12 cellular contexts compared by ENCODE assay signal in genomic region chr11:62472063-62472884, GRCh38. TPM values are rescaled to one million over a fixed set of nuclear protein-coding genes. Genes with fewer than 3 reads are reported as not detected.
DNase-seq lines count a peak whose midpoint lies in the region; ATAC-seq and TF ChIP-seq lines count a peak whose summit lies in the region.
"Had no signal": no experiment of that assay in that cellular context is flagged by ENCODE, and none has a peak within 500 bp of the region (broad histone marks: within the 10 kb centered on the region; RNA-seq: fewer than 3 reads in every experiment).

No MANE protein-coding gene starts in this region.

- no peaks in the 10 kb centered on the region for H3K9me3 Mint-ChIP-seq in activated CD4-positive, alpha-beta memory T cell treated with anti-CD3 and anti-CD28 coated beads, Interleukin-2, amount 10 ng/mL, durations not matched to agents 7 days and 5 days

- no peaks in the 10 kb centered on the region for H3K36me3 Mint-ChIP-seq in activated CD4-positive, alpha-beta memory T cell treated with anti-CD3 and anti-CD28 coated beads, Interleukin-2, amount 10 ng/mL, durations not matched to agents 7 days and 5 days (ENCODE audit: low read depth)

- H3K27me3 ChIP-seq in uterus, result no peaks in the 10 kb centered on the region
- H3K27me3 ChIP-seq: ascending aorta, spleen had no signal

- H4K20me1 ChIP-seq in OCI-LY7 (ENCODE audit: insufficient read depth, low read length), result no peaks in the 10 kb centered on the region

- ATAC-seq in left cardiac atrium (peak; percentile 57 to 91), Right ventricle myocardium superior (ENCODE audit: poor library complexity) (no peak), HG02610 (IDR thresholded peaks at IDR 0.05; ENCODE audit: unreplicated experiment) (no peak)

- no peaks in the 10 kb centered on the region for H3K27me3 Mint-ChIP-seq in activated CD4-positive, alpha-beta memory T cell treated with anti-CD3 and anti-CD28 coated beads, Interleukin-2, amount 10 ng/mL, durations not matched to agents 7 days and 5 days
- H3K27me3 Mint-ChIP-seq: B cell had no signal

- no TSS peak for BruUV-seq in OCI-LY7 (replicated peaks; lab: Mats Ljungman, UMichigan)

- no peak overlapping the region for H2AFZ ChIP-seq in OCI-LY7 (ENCODE audit: low read length)

- H3K4me2 ChIP-seq in OCI-LY7 (ENCODE audit: low read length), result no peak overlapping the region

- POLR2A ChIA-PET in activated CD4-positive, alpha-beta memory T cell treated with anti-CD3 and anti-CD28 coated beads, Interleukin-2, amount 10 ng/mL, durations not matched to agents 7 days and 5 days (lab: Charles Lee), result no interaction called here
- POLR2A ChIA-PET in OCI-LY7 (lab: Charles Lee), result no interaction called here

- no peak for TF ChIP-seq CTCF in uterus (IDR thresholded peaks at IDR 0.05)
- TF ChIP-seq CTCF in OCI-LY7 (conservative IDR thresholded peaks at IDR 0.05; ENCODE audit: low read length), result no peak

- H3K27ac Mint-ChIP-seq in activated CD4-positive, alpha-beta memory T cell treated with anti-CD3 and anti-CD28 coated beads, Interleukin-2, amount 10 ng/mL, durations not matched to agents 7 days and 5 days, result peak overlapping the region; percentile 36
- H3K27ac Mint-ChIP-seq: B cell had no signal

- H3K4me3 ChIP-seq in uterus (no peak overlapping the region), OCI-LY7 (ENCODE audit: low read depth, low read length, poor library complexity, severe bottlenecking) (no peak overlapping the region)
- H3K4me3 ChIP-seq: ascending aorta, spleen had no signal

- no peak for TF ChIP-seq POLR2A in uterus (IDR thresholded peaks at IDR 0.05)

- no peaks in the 10 kb centered on the region for H3K79me2 ChIP-seq in OCI-LY7 (ENCODE audit: insufficient read depth, low read depth, low read length)

- no peak overlapping the region for H3K4me3 Mint-ChIP-seq in activated CD4-positive, alpha-beta memory T cell treated with anti-CD3 and anti-CD28 coated beads, Interleukin-2, amount 10 ng/mL, durations not matched to agents 7 days and 5 days
- H3K4me3 Mint-ChIP-seq: B cell had no signal

- intact Hi-C loops in left cardiac atrium (cut with DNase I) (no loop called here), Right ventricle myocardium superior (cut with DNase I) (no loop called here), uterus (cut with DNase I; ENCODE audit: low total_unique reads) (no loop called here), OCI-LY7 (cut with micrococcal nuclease; ENCODE audit: unreplicated experiment) (no loop called here)

- no peaks in the 10 kb centered on the region for H3K36me3 ChIP-seq in uterus
- H3K36me3 ChIP-seq in OCI-LY7 (ENCODE audit: insufficient read depth, low read length), result no peaks in the 10 kb centered on the region
- H3K36me3 ChIP-seq: ascending aorta, spleen had no signal

- H3K4me1 Mint-ChIP-seq in activated CD4-positive, alpha-beta memory T cell treated with anti-CD3 and anti-CD28 coated beads, Interleukin-2, amount 10 ng/mL, durations not matched to agents 7 days and 5 days, result peaks cover 7% of the 10 kb centered on the region
- H3K4me1 Mint-ChIP-seq: B cell had no signal

- CTCF ChIA-PET in activated CD4-positive, alpha-beta memory T cell treated with anti-CD3 and anti-CD28 coated beads, Interleukin-2, amount 10 ng/mL, durations not matched to agents 7 days and 5 days (lab: Charles Lee), result interaction anchor here (0.7 to 0.9 kb wide), 2 partner anchors 10 to 30 kb away, joined by 4 to 6 read pairs; no protein-coding TSS in a partner anchor
- CTCF ChIA-PET in OCI-LY7 (lab: Charles Lee; ENCODE audit: unreplicated experiment), result no interaction called here

- H3K4me1 ChIP-seq in uterus, result no peaks in the 10 kb centered on the region
- no peaks in the 10 kb centered on the region for H3K4me1 ChIP-seq in OCI-LY7 (ENCODE audit: insufficient read depth, low read length, poor library complexity, severe bottlenecking)
- H3K4me1 ChIP-seq: ascending aorta, spleen had no signal

- DNase-seq in left cardiac atrium (no peak), Right ventricle myocardium superior (no peak), islet precursor cell (peak; percentile 98), uterus (peak; percentile 76 to 91), NCI-H128 (lab: John Stamatoyannopoulos, UW; ENCODE audit: unreplicated experiment) (no peak), OCI-LY7 (ENCODE audit: low spot score) (no peak)
- DNase-seq in activated CD4-positive, alpha-beta memory T cell treated with anti-CD3 and anti-CD28 coated beads, Interleukin-2, amount 10 ng/mL, durations not matched to agents 7 days and 5 days, result no peak
- DNase-seq: NCI-H524, spleen had no signal

- peak overlapping the region; percentile 82 to 83 for H3K27ac ChIP-seq in uterus
- H3K27ac ChIP-seq in OCI-LY7 (ENCODE audit: low read depth, low read length, poor library complexity, severe bottlenecking), result no peak overlapping the region
- H3K27ac ChIP-seq: ascending aorta, spleen had no signal

- no peaks in the 10 kb centered on the region for H3K9me2 ChIP-seq in OCI-LY7 (ENCODE audit: insufficient read depth, low read length)

- H3K9me3 ChIP-seq in uterus (no peaks in the 10 kb centered on the region), OCI-LY7 (ENCODE audit: low read length) (no peaks in the 10 kb centered on the region)
- H3K9me3 ChIP-seq: ascending aorta, spleen had no signal

RNA-seq across cellular contexts. Expression of gene SCGB1A1, which starts 53.4 kb away (rescaled TPM):
- total RNA-seq in left cardiac atrium (not detected), Right ventricle myocardium superior (not detected), uterus (not detected), OCI-LY7 (2022) (not detected in 2 replicates)
- not detected for total RNA-seq in activated CD4-positive, alpha-beta memory T cell treated with anti-CD3 and anti-CD28 coated beads, Interleukin-2, amount 10 ng/mL, durations not matched to agents 7 days and 5 days
- total RNA-seq in OCI-LY7 (2014; rRNA removed; shearing (Covaris generic)), result not detected in 2 replicates
- total RNA-seq: ascending aorta, B cell, spleen had no signal

Comparison
In these comparisons a context has a peak if more than half of its experiments do, and no peak if none do; other contexts are left out.
1. ATAC-seq: peak in left cardiac atrium (2 of 2); none in Right ventricle myocardium superior (single experiment) and HG02610 (single experiment).
2. DNase-seq: peak in islet precursor cell (single experiment) and uterus (2 of 2); none in left cardiac atrium (single experiment), Right ventricle myocardium superior (single experiment), activated CD4-positive, alpha-beta memory T cell treated with anti-CD3 and anti-CD28 coated beads, Interleukin-2, amount 10 ng/mL, durations not matched to agents 7 days and 5 days (single experiment), NCI-H128 (single experiment) and OCI-LY7 (single experiment).